2 cellular contexts compared by ENCODE assay signal in the genomic region with DNA sequence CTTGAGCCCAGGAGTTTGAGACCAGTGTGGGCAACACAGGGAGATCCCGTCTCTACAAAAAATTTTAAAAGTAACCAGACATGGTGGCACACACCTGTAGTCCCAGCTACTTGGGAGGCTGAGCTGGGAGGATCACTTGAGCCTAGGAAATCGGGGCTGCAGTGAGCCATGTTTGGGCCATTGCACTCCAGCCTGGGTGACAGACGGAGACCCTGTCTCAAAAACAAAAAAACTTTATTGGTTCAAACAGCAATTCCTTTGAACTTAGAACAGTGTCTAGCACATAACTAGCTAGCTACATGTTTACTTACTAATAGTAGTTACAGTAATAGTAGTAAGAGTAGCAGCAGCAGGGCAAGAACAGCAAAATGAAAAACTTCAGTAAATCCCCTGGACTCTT.
A peak's percentile ranks its signal among the peaks of the same experiment; 100 is the strongest.
TF ChIP-seq lines count a peak whose summit lies in the region.

No MANE protein-coding gene starts in this region.

TF ChIP-seq in GM12878, 131 proteins besides CTCF, POLR2A, EP300 and RAD21:
- TF ChIP-seq KAT2A (conservative IDR thresholded peaks at IDR 0.05; ENCODE audit: control insufficient read depth, low read depth, low read length) = no peak
- TF ChIP-seq CHD1 (IDR thresholded peaks at IDR 0.05; ENCODE audit: low read depth, low read length) = no peak
- TF ChIP-seq HCFC1 (IDR thresholded peaks at IDR 0.05; ENCODE audit: low read length) = no peak
- no peak for TF ChIP-seq HDGF (IDR thresholded peaks at IDR 0.05)
- TF ChIP-seq, protein P1, sequence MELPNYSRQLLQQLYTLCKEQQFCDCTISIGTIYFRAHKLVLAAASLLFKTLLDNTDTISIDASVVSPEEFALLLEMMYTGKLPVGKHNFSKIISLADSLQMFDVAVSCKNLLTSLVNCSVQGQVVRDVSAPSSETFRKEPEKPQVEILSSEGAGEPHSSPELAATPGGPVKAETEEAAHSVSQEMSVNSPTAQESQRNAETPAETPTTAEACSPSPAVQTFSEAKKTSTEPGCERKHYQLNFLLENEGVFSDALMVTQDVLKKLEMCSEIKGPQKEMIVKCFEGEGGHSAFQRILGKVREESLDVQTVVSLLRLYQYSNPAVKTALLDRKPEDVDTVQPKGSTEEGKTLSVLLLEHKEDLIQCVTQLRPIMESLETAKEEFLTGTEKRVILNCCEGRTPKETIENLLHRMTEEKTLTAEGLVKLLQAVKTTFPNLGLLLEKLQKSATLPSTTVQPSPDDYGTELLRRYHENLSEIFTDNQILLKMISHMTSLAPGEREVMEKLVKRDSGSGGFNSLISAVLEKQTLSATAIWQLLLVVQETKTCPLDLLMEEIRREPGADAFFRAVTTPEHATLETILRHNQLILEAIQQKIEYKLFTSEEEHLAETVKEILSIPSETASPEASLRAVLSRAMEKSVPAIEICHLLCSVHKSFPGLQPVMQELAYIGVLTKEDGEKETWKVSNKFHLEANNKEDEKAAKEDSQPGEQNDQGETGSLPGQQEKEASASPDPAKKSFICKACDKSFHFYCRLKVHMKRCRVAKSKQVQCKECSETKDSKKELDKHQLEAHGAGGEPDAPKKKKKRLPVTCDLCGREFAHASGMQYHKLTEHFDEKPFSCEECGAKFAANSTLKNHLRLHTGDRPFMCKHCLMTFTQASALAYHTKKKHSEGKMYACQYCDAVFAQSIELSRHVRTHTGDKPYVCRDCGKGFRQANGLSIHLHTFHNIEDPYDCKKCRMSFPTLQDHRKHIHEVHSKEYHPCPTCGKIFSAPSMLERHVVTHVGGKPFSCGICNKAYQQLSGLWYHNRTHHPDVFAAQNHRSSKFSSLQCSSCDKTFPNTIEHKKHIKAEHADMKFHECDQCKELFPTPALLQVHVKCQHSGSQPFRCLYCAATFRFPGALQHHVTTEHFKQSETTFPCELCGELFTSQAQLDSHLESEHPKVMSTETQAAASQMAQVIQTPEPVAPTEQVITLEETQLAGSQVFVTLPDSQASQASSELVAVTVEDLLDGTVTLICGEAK (IDR thresholded peaks at IDR 0.05; ENCODE audit: borderline replicate concordance) = peak; percentile 34; the same call in 1 of the 2 replicates
- no peak for TF ChIP-seq ZNF622 (IDR thresholded peaks at IDR 0.05)
- TF ChIP-seq, protein P2, sequence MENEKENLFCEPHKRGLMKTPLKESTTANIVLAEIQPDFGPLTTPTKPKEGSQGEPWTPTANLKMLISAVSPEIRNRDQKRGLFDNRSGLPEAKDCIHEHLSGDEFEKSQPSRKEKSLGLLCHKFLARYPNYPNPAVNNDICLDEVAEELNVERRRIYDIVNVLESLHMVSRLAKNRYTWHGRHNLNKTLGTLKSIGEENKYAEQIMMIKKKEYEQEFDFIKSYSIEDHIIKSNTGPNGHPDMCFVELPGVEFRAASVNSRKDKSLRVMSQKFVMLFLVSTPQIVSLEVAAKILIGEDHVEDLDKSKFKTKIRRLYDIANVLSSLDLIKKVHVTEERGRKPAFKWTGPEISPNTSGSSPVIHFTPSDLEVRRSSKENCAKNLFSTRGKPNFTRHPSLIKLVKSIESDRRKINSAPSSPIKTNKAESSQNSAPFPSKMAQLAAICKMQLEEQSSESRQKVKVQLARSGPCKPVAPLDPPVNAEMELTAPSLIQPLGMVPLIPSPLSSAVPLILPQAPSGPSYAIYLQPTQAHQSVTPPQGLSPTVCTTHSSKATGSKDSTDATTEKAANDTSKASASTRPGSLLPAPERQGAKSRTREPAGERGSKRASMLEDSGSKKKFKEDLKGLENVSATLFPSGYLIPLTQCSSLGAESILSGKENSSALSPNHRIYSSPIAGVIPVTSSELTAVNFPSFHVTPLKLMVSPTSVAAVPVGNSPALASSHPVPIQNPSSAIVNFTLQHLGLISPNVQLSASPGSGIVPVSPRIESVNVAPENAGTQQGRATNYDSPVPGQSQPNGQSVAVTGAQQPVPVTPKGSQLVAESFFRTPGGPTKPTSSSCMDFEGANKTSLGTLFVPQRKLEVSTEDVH (IDR thresholded peaks at IDR 0.05; ENCODE audit: low read depth, partially characterized antibody) = no peak

TF ChIP-seq in K562, 482 proteins besides CTCF, POLR2A, EP300 and RAD21:
- TF ChIP-seq, protein P1 (IDR thresholded peaks at IDR 0.05) = peak; percentile 78
- TF ChIP-seq, protein P1 (CRISPR knock-in tag; IDR thresholded peaks at IDR 0.05) = peak; percentile 48; the same call in 1 of the 2 replicates
- TF ChIP-seq SMARCA4 (IDR thresholded peaks at IDR 0.05) = no peak
